8 cellular contexts compared by ENCODE assay signal in genomic region chr17:42275527-42276358, GRCh38. TPM values are rescaled to one million over a fixed set of nuclear protein-coding genes. Genes with fewer than 3 reads are reported as not detected.
DNase-seq lines count a peak whose midpoint lies in the region; ATAC-seq and FAIRE-seq lines count a peak whose summit lies in the region.

No MANE protein-coding gene starts in this region.

- POLR2A ChIA-PET in activated naive CD8-positive, alpha-beta T cell treated with anti-CD3 and anti-CD28 coated beads, Interleukin-2, amount 10 ng/mL, durations not matched to agents 7 days and 5 days (lab: Charles Lee): interaction anchor here (0.6 to 6.2 kb wide), 7 partner anchors 9 to 260 kb away, joined by 3 to 108 read pairs (median 6); partner anchors contain the start of genes GHDC, NAGLU and STAT5A

- peaks cover 32% of the 10 kb centered on the region for H3K4me1 ChIP-seq in iPS-18a (ENCODE audit: control insufficient read depth, low read depth, low read length)
- H3K4me1 ChIP-seq in small intestine (ENCODE audit: control insufficient read depth in 2 of 2, insufficient read depth in 1 of 2, low read depth in 1 of 2, low read length in 1 of 2): peaks cover 0 to 6% of the 10 kb centered on the region in 2 donors

- no peaks in the 10 kb centered on the region for H3K27me3 Mint-ChIP-seq in activated naive CD8-positive, alpha-beta T cell treated with anti-CD3 and anti-CD28 coated beads, Interleukin-2, amount 10 ng/mL, durations not matched to agents 7 days and 5 days

- H3K4me1 Mint-ChIP-seq in activated naive CD8-positive, alpha-beta T cell treated with anti-CD3 and anti-CD28 coated beads, Interleukin-2, amount 10 ng/mL, durations not matched to agents 7 days and 5 days: peaks cover 45% of the 10 kb centered on the region

- peak overlapping the region; percentile 91 for H3K4me3 Mint-ChIP-seq in activated naive CD8-positive, alpha-beta T cell treated with anti-CD3 and anti-CD28 coated beads, Interleukin-2, amount 10 ng/mL, durations not matched to agents 7 days and 5 days

- peak overlapping the region; percentile 91 for H3K27ac Mint-ChIP-seq in activated naive CD8-positive, alpha-beta T cell treated with anti-CD3 and anti-CD28 coated beads, Interleukin-2, amount 10 ng/mL, durations not matched to agents 7 days and 5 days

- H3K27me3 ChIP-seq in iPS-18a (ENCODE audit: control insufficient read depth, insufficient read depth, low read length): no peaks in the 10 kb centered on the region
- H3K27me3 ChIP-seq in small intestine (ENCODE audit: control insufficient read depth in 2 of 2, insufficient read depth in 2 of 2, low read length in 2 of 2): no peaks in the 10 kb centered on the region

- H3K27ac ChIP-seq in iPS-18a (ENCODE audit: low read length) (peak overlapping the region; percentile 36), small intestine (ENCODE audit: low read depth in 1 of 2, low read length in 1 of 2) (peak overlapping the region; percentile 81 to 83)

- H3K9me3 Mint-ChIP-seq in activated naive CD8-positive, alpha-beta T cell treated with anti-CD3 and anti-CD28 coated beads, Interleukin-2, amount 10 ng/mL, durations not matched to agents 7 days and 5 days: no peaks in the 10 kb centered on the region

- DNase-seq in RPMI7951 (ENCODE audit: low read depth) (peak; percentile 47), small intestine (no peak), DMS53 treated with DMSO at 0.1 percent for 48 hours (lab: John Stamatoyannopoulos, UW; ENCODE audit: unreplicated experiment) (no peak), amniotic stem cell (lab: John Stamatoyannopoulos, UW) (no peak)
- no peak for DNase-seq in activated naive CD8-positive, alpha-beta T cell treated with anti-CD3 and anti-CD28 coated beads, Interleukin-2, amount 10 ng/mL, durations not matched to agents 7 days and 5 days

- no peak for FAIRE-seq in small intestine (lab: Jason Lieb, UNC)

- H3K9ac ChIP-seq in iPS-18a (ENCODE audit: low read length): peak overlapping the region; percentile 57

- H3K36me3 Mint-ChIP-seq in activated naive CD8-positive, alpha-beta T cell treated with anti-CD3 and anti-CD28 coated beads, Interleukin-2, amount 10 ng/mL, durations not matched to agents 7 days and 5 days: peaks cover 4% of the 10 kb centered on the region

- WGBS in small intestine, 3 donors: 0% methylated on average over 29 to 82 of the region's 82 CpGs

- H3K9me3 ChIP-seq in iPS-18a (ENCODE audit: control insufficient read depth, low read depth, low read length) (no peaks in the 10 kb centered on the region), small intestine (ENCODE audit: control insufficient read depth, low read depth) (no peaks in the 10 kb centered on the region)

- H3K4me3 ChIP-seq in GM08714 (ENCODE audit: low read length) (peak overlapping the region; percentile 93), iPS-18a (ENCODE audit: low read length) (peak overlapping the region; percentile 79), small intestine (ENCODE audit: low read depth in 1 of 2, low read length in 2 of 2) (peak overlapping the region; percentile 72 to 91)

- H3K36me3 ChIP-seq in iPS-18a (ENCODE audit: control insufficient read depth, low read depth, low read length) (no peaks in the 10 kb centered on the region), small intestine (ENCODE audit: control insufficient read depth in 2 of 2, insufficient read depth in 2 of 2, low read length in 2 of 2) (no peaks in the 10 kb centered on the region)

- peak; percentile 53 for ATAC-seq in HG02678 (IDR thresholded peaks at IDR 0.05; ENCODE audit: unreplicated experiment)
- ATAC-seq in activated naive CD8-positive, alpha-beta T cell treated with anti-CD3 and anti-CD28 coated beads, Interleukin-2, amount 10 ng/mL, durations not matched to agents 7 days and 5 days (ENCODE audit: low read depth): peak; percentile 55

RNA-seq across cellular contexts. Expression of gene STAT5B, which starts 0.4 kb away (rescaled TPM):
- 11.2 and 12.6 TPM in 2 replicates for total RNA-seq in RPMI7951 (2014; rRNA removed; shearing (Covaris generic))
- total RNA-seq in activated naive CD8-positive, alpha-beta T cell treated with anti-CD3 and anti-CD28 coated beads, Interleukin-2, amount 10 ng/mL, durations not matched to agents 7 days and 5 days: 100 to 1,000 TPM; 131 to 134 TPM
- polyA plus RNA-seq in small intestine: 10 to 100 TPM; 13.4 to 22.0 (median 18.1) TPM

RNA-seq across cellular contexts. Expression of gene STAT5A, which starts 12.6 kb away (rescaled TPM):
- total RNA-seq in RPMI7951 (2014; rRNA removed; shearing (Covaris generic)): 7.8 and 23.9 TPM in 2 replicates
- 100 to 1,000 TPM; 125 to 131 TPM for total RNA-seq in activated naive CD8-positive, alpha-beta T cell treated with anti-CD3 and anti-CD28 coated beads, Interleukin-2, amount 10 ng/mL, durations not matched to agents 7 days and 5 days
- 10 to 100 TPM in 2 of 3 donors, 1 to 10 TPM in 1; 2.7 to 18.3 (median 11.3) TPM for polyA plus RNA-seq in small intestine
